In the genomic region with DNA sequence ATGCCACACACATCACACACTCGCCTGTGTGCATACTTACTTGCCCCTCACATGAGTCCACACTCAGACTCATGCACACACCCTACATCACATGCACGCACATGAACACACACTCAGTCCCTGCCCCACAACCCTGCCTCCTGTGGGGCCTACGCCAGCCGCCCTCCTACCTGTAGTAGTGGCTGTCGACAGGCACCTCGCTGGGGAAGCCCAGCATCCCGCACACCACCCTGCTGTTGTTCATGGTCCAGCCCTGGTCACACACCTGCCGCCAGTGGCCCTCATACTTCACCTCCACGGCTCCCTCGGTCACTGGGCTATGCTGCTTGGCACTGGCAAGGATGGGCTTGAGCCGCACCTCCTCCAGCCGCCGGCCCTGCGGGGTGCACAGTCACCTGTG, we compare ENCODE assay signal across 13 cellular contexts. TPM values are rescaled to one million over a fixed set of nuclear protein-coding genes. Genes with fewer than 3 reads are reported as not detected.
"Had no signal": no experiment of that assay in that cellular context is flagged by ENCODE, and none has a peak within 500 bp of the region (broad histone marks: within the 10 kb centered on the region; RNA-seq: fewer than 3 reads in every experiment).

No MANE protein-coding gene starts in this region.

- H3K27me3 ChIP-seq: hepatocyte, ovary, tibial nerve had no signal

- H3K27ac ChIP-seq: hepatocyte, ovary had no signal

- H3K4me1 Mint-ChIP-seq: activated CD4-positive, alpha-beta T cell treated with anti-CD3 and anti-CD28 coated beads, Interleukin-2, amount 10 ng/mL, durations not matched to agents 7 days and 5 days had no signal

- H3K79me2 ChIP-seq: hepatocyte had no signal

- H3K9me3 ChIP-seq: esophagus squamous epithelium, ovary, tibial nerve had no signal

- ATAC-seq: left ventricle myocardium superior; natural killer cell treated with Interleukin-12 subunit alpha and Interleukin-12 subunit beta and Interleukin-15 and Interleukin-18, amount 100 ng/mL, for 72 hours; stimulated activated effector memory CD8-positive, alpha-beta T cell treated with anti-CD3 and anti-CD28 coated beads, Interleukin-12 subunit alpha, Interleukin-12 subunit beta, amount 100 ng/mL, for 72 hours had no signal

- DNase-seq: activated CD4-positive, alpha-beta T cell treated with anti-CD3 and anti-CD28 coated beads, Interleukin-2, amount 10 ng/mL, durations not matched to agents 7 days and 5 days; activated naive CD4-positive, alpha-beta T cell treated with anti-CD3 and anti-CD28 coated beads for 36 hours; activated T-cell treated with anti-CD3 and anti-CD28 coated beads for 4 hours; esophagus squamous epithelium; left ventricle myocardium superior; mesendoderm; T-helper 2 cell had no signal

- H3K36me3 ChIP-seq: esophagus squamous epithelium, ovary had no signal

- H3K9me3 Mint-ChIP-seq: activated CD4-positive, alpha-beta T cell treated with anti-CD3 and anti-CD28 coated beads, Interleukin-2, amount 10 ng/mL, durations not matched to agents 7 days and 5 days; activated naive CD4-positive, alpha-beta T cell treated with anti-CD3 and anti-CD28 coated beads for 36 hours; natural killer cell treated with Interleukin-12 subunit alpha and Interleukin-12 subunit beta and Interleukin-15 and Interleukin-18, amount 100 ng/mL, for 72 hours; stimulated activated effector memory CD8-positive, alpha-beta T cell treated with anti-CD3 and anti-CD28 coated beads, Interleukin-12 subunit alpha, Interleukin-12 subunit beta, amount 100 ng/mL, for 72 hours had no signal

- H3K4me3 ChIP-seq: esophagus squamous epithelium, hepatocyte, ovary, tibial nerve had no signal

- H3K36me3 Mint-ChIP-seq: natural killer cell treated with Interleukin-12 subunit alpha and Interleukin-12 subunit beta and Interleukin-15 and Interleukin-18, amount 100 ng/mL, for 72 hours; stimulated activated effector memory CD8-positive, alpha-beta T cell treated with anti-CD3 and anti-CD28 coated beads, Interleukin-12 subunit alpha, Interleukin-12 subunit beta, amount 100 ng/mL, for 72 hours had no signal

- H3K4me2 ChIP-seq: hepatocyte had no signal

- H2AFZ ChIP-seq: hepatocyte had no signal

- H3K27me3 Mint-ChIP-seq: natural killer cell treated with Interleukin-12 subunit alpha and Interleukin-12 subunit beta and Interleukin-15 and Interleukin-18, amount 100 ng/mL, for 72 hours had no signal

- H3K27ac Mint-ChIP-seq: activated CD4-positive, alpha-beta T cell treated with anti-CD3 and anti-CD28 coated beads, Interleukin-2, amount 10 ng/mL, durations not matched to agents 7 days and 5 days; activated naive CD4-positive, alpha-beta T cell treated with anti-CD3 and anti-CD28 coated beads for 36 hours; natural killer cell treated with Interleukin-12 subunit alpha and Interleukin-12 subunit beta and Interleukin-15 and Interleukin-18, amount 100 ng/mL, for 72 hours; stimulated activated effector memory CD8-positive, alpha-beta T cell treated with anti-CD3 and anti-CD28 coated beads, Interleukin-12 subunit alpha, Interleukin-12 subunit beta, amount 100 ng/mL, for 72 hours had no signal

- H3K4me3 Mint-ChIP-seq: activated CD4-positive, alpha-beta T cell treated with anti-CD3 and anti-CD28 coated beads, Interleukin-2, amount 10 ng/mL, durations not matched to agents 7 days and 5 days; activated naive CD4-positive, alpha-beta T cell treated with anti-CD3 and anti-CD28 coated beads for 36 hours; natural killer cell treated with Interleukin-12 subunit alpha and Interleukin-12 subunit beta and Interleukin-15 and Interleukin-18, amount 100 ng/mL, for 72 hours; stimulated activated effector memory CD8-positive, alpha-beta T cell treated with anti-CD3 and anti-CD28 coated beads, Interleukin-12 subunit alpha, Interleukin-12 subunit beta, amount 100 ng/mL, for 72 hours had no signal

RNA-seq across cellular contexts. Expression of a gene that starts 7.2 kb away (rescaled TPM):
- total RNA-seq: activated CD4-positive, alpha-beta T cell treated with anti-CD3 and anti-CD28 coated beads, Interleukin-2, amount 10 ng/mL, durations not matched to agents 7 days and 5 days; activated CD8-positive, alpha-beta memory T cell treated with anti-CD3 and anti-CD28 coated beads for 36 hours; activated naive CD4-positive, alpha-beta T cell treated with anti-CD3 and anti-CD28 coated beads for 36 hours; natural killer cell treated with Interleukin-12 subunit alpha and Interleukin-12 subunit beta and Interleukin-15 and Interleukin-18, amount 100 ng/mL, for 72 hours had no signal
